In genomic region chr1:225442156-225442555, GRCh38 we compare ENCODE assay signal across 10 cellular contexts. TPM values are rescaled to one million over a fixed set of nuclear protein-coding genes. Genes with fewer than 3 reads are reported as not detected.
A peak's percentile ranks its signal among the peaks of the same experiment; 100 is the strongest.
DNase-seq lines count a peak whose midpoint lies in the region; ATAC-seq and TF ChIP-seq lines count a peak whose summit lies in the region.
"Had no signal": no experiment of that assay in that cellular context is flagged by ENCODE, and none has a peak within 500 bp of the region (broad histone marks: within the 10 kb centered on the region; RNA-seq: fewer than 3 reads in every experiment).

No MANE protein-coding gene starts in this region.

- H3F3A ChIP-seq in neural progenitor cell (ENCODE audit: low read depth): no peaks in the 10 kb centered on the region

- H2AFZ ChIP-seq in KMS-11 (ENCODE audit: low read depth) (peak overlapping the region; percentile 27; the same call in 1 of the 2 replicates), neural progenitor cell (replicated peaks) (no peak overlapping the region)

- H3K36me3 ChIP-seq in CD8-positive, alpha-beta T cell (ENCODE audit: insufficient read depth, low read length): no peaks in the 10 kb centered on the region
- H3K36me3 ChIP-seq in KMS-11 (ENCODE audit: insufficient read depth) (no peaks in the 10 kb centered on the region), neural progenitor cell (no peaks in the 10 kb centered on the region)

- H3K27me3 ChIP-seq in CD8-positive, alpha-beta T cell (ENCODE audit: insufficient read depth, low read length): no peaks in the 10 kb centered on the region
- H3K27me3 ChIP-seq in KMS-11 (ENCODE audit: insufficient read depth, low read depth) (no peaks in the 10 kb centered on the region), neural progenitor cell (no peaks in the 10 kb centered on the region)

- ATAC-seq in CD8-positive, alpha-beta T cell: no peak
- no peak for ATAC-seq in activated naive CD8-positive, alpha-beta T cell treated with anti-CD3 and anti-CD28 coated beads, Interleukin-2, amount 50 U/mL, for 24 hours
- ATAC-seq in HG02870 (IDR thresholded peaks at IDR 0.05; ENCODE audit: unreplicated experiment): no peak

- H3K9me3 Mint-ChIP-seq in CD8-positive, alpha-beta T cell: no peaks in the 10 kb centered on the region
- no peaks in the 10 kb centered on the region for H3K9me3 Mint-ChIP-seq in activated naive CD8-positive, alpha-beta T cell treated with anti-CD3 and anti-CD28 coated beads, Interleukin-2, amount 50 U/mL, for 24 hours
- no peaks in the 10 kb centered on the region for H3K9me3 Mint-ChIP-seq in neural progenitor cell

- H3K36me3 Mint-ChIP-seq in CD8-positive, alpha-beta T cell: no peaks in the 10 kb centered on the region
- no peaks in the 10 kb centered on the region for H3K36me3 Mint-ChIP-seq in activated naive CD8-positive, alpha-beta T cell treated with anti-CD3 and anti-CD28 coated beads, Interleukin-2, amount 50 U/mL, for 24 hours (ENCODE audit: low read depth)
- no peaks in the 10 kb centered on the region for H3K36me3 Mint-ChIP-seq in neural progenitor cell

- CTCF ChIA-PET in CD8-positive, alpha-beta T cell (lab: Charles Lee): interaction anchor here (1.3 to 5.6 kb wide), 2 partner anchors 9 to 19 kb away, joined by 3 to 20 read pairs; no protein-coding TSS in a partner anchor

- H3K27ac ChIP-seq in CD8-positive, alpha-beta T cell (ENCODE audit: low read depth, low read length): no peak overlapping the region
- peak overlapping the region; percentile 26; the same call in 1 of the 2 replicates for H3K27ac ChIP-seq in KMS-11
- no peak overlapping the region for H3K27ac ChIP-seq in neural progenitor cell
- H3K27ac ChIP-seq: SK-N-MC had no signal

- peaks cover 52% of the 10 kb centered on the region for H3K4me1 ChIP-seq in CD8-positive, alpha-beta T cell (ENCODE audit: insufficient read depth, low read length)
- H3K4me1 ChIP-seq in KMS-11 (ENCODE audit: low read depth, poor library complexity, severe bottlenecking) (peaks cover 21% of the 10 kb centered on the region), neural progenitor cell (peaks cover 7% of the 10 kb centered on the region)

- peak overlapping the region; percentile 61 for H3K4me3 Mint-ChIP-seq in CD8-positive, alpha-beta T cell
- no peak overlapping the region for H3K4me3 Mint-ChIP-seq in activated naive CD8-positive, alpha-beta T cell treated with anti-CD3 and anti-CD28 coated beads, Interleukin-2, amount 50 U/mL, for 24 hours
- H3K4me3 Mint-ChIP-seq in neural progenitor cell: no peak overlapping the region

- H4K20me1 ChIP-seq in KMS-11 (ENCODE audit: insufficient read depth): no peaks in the 10 kb centered on the region
- H4K20me1 ChIP-seq in neural progenitor cell (ENCODE audit: low read depth): no peaks in the 10 kb centered on the region

- peak overlapping the region; percentile 78 for H3K27ac Mint-ChIP-seq in CD8-positive, alpha-beta T cell
- H3K27ac Mint-ChIP-seq in activated naive CD8-positive, alpha-beta T cell treated with anti-CD3 and anti-CD28 coated beads, Interleukin-2, amount 50 U/mL, for 24 hours: peak overlapping the region; percentile 26
- peak overlapping the region; percentile 23 for H3K27ac Mint-ChIP-seq in neural progenitor cell

- H3K4me1 Mint-ChIP-seq in CD8-positive, alpha-beta T cell (ENCODE audit: low read depth): peaks cover 54% of the 10 kb centered on the region
- peaks cover 56% of the 10 kb centered on the region for H3K4me1 Mint-ChIP-seq in activated naive CD8-positive, alpha-beta T cell treated with anti-CD3 and anti-CD28 coated beads, Interleukin-2, amount 50 U/mL, for 24 hours
- H3K4me1 Mint-ChIP-seq in neural progenitor cell: peaks cover 24% of the 10 kb centered on the region

- DNase-seq in CD8-positive, alpha-beta T cell: no peak
- no peak for DNase-seq in activated naive CD8-positive, alpha-beta T cell treated with anti-CD3 and anti-CD28 coated beads, Interleukin-2, amount 50 U/mL, for 24 hours
- DNase-seq in neural progenitor cell (ENCODE audit: low spot score) (no peak), pons (ENCODE audit: low spot score) (no peak), posterior vena cava (ENCODE audit: low spot score) (no peak)
- DNase-seq in activated CD4-positive, CD25-positive, alpha-beta regulatory T cell (lab: John Stamatoyannopoulos, UW): no peak
- DNase-seq: NCI-H526 had no signal

- H3K9ac ChIP-seq in KMS-11 (no peak overlapping the region; the same call in 1 of the 2 replicates), neural progenitor cell (no peak overlapping the region)

- no peak for TF ChIP-seq CTCF in CD8-positive, alpha-beta T cell (IDR thresholded peaks at IDR 0.05)
- TF ChIP-seq CTCF in KMS-11 (conservative IDR thresholded peaks at IDR 0.05; ENCODE audit: low read depth, low read length) (no peak), neural progenitor cell (IDR thresholded peaks at IDR 0.05) (no peak)

- no peaks in the 10 kb centered on the region for H3K9me3 ChIP-seq in CD8-positive, alpha-beta T cell (ENCODE audit: low read length)
- no peaks in the 10 kb centered on the region for H3K9me3 ChIP-seq in neural progenitor cell (ENCODE audit: low read depth)

- H3K27me3 Mint-ChIP-seq in CD8-positive, alpha-beta T cell (ENCODE audit: low read depth): no peaks in the 10 kb centered on the region
- no peaks in the 10 kb centered on the region for H3K27me3 Mint-ChIP-seq in activated naive CD8-positive, alpha-beta T cell treated with anti-CD3 and anti-CD28 coated beads, Interleukin-2, amount 50 U/mL, for 24 hours
- peaks cover 14% of the 10 kb centered on the region for H3K27me3 Mint-ChIP-seq in neural progenitor cell (ENCODE audit: insufficient read depth, low read depth)

- peak overlapping the region; percentile 14 for H3K4me3 ChIP-seq in CD8-positive, alpha-beta T cell (ENCODE audit: low read depth, low read length)
- no peak overlapping the region for H3K4me3 ChIP-seq in KMS-11 (IDR thresholded peaks at IDR 0.05; ENCODE audit: insufficient read depth, low read depth, low read length)
- no peak overlapping the region for H3K4me3 ChIP-seq in neural progenitor cell
- H3K4me3 ChIP-seq: SK-N-MC had no signal

- intact Hi-C loops in CD8-positive, alpha-beta T cell (cut with DNase I, micrococcal nuclease): no loop called here
- intact Hi-C loops in posterior vena cava (cut with DNase I): no loop called here

- POLR2A ChIA-PET in CD8-positive, alpha-beta T cell (lab: Charles Lee): interaction anchor here (0.8 to 5.2 kb wide), 4 partner anchors 14 to 620 kb away, joined by 4 to 70 read pairs (median 7); partner anchors contain the start of genes H3-3A and LBR

- no peaks in the 10 kb centered on the region for H3K79me2 ChIP-seq in KMS-11 (ENCODE audit: insufficient read depth, low read depth)
- no peaks in the 10 kb centered on the region for H3K79me2 ChIP-seq in neural progenitor cell (ENCODE audit: low read depth)

- H3K4me2 ChIP-seq in KMS-11 (peak overlapping the region; percentile 36), neural progenitor cell (no peak overlapping the region)

RNA-seq across cellular contexts. Expression of gene LBR, which starts 14.3 kb away (rescaled TPM):
- 100 to 1,000 TPM; 105 TPM for total RNA-seq in CD8-positive, alpha-beta T cell
- 116 and 171 TPM in 2 replicates for total RNA-seq in neural progenitor cell (ENCODE audit: low replicate concordance)
- total RNA-seq in posterior vena cava: 10 to 100 TPM; 52.4 to 61.3 TPM

Comparison
In these comparisons a context has a peak if more than half of its experiments do, and no peak if none do; other contexts are left out.
1. H3K27ac Mint-ChIP-seq: peak in every context shown above with its lines; median percentile 78 in CD8-positive, alpha-beta T cell; 26 in activated naive CD8-positive, alpha-beta T cell treated with anti-CD3 and anti-CD28 coated beads, Interleukin-2, amount 50 U/mL, for 24 hours; 23 in neural progenitor cell.